In the genomic region with DNA sequence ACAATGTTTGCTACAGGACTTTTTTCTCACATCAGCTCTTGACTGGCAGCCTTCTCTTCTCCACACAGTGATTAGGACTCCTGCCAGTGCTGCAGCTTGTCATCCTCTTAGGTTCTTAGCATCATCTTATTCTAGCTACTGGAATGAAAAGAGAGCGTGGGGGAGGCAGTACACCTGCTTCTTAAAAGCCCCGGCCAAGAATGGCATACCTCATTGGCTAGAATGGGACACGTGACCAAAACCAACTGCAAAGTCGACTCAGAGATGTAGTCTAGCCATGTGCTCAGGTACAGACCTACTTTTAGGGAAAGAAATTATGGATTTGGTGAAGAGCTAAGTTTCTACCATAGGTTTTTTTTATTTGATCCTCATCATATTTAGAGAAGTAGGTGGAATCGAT, we compare ENCODE assay signal across 14 cellular contexts. TPM values are rescaled to one million over a fixed set of nuclear protein-coding genes. Genes with fewer than 3 reads are reported as not detected.
DNase-seq lines count a peak whose midpoint lies in the region; ATAC-seq and TF ChIP-seq lines count a peak whose summit lies in the region.
"Had no signal": no experiment of that assay in that cellular context is flagged by ENCODE, and none has a peak within 500 bp of the region (broad histone marks: within the 10 kb centered on the region; RNA-seq: fewer than 3 reads in every experiment).

No MANE protein-coding gene starts in this region.

- no peak for ATAC-seq in HG03159 (IDR thresholded peaks at IDR 0.05; ENCODE audit: unreplicated experiment)
- ATAC-seq: effector memory CD8-positive, alpha-beta T cell had no signal

- peak overlapping the region; percentile 77 for H2BK5ac ChIP-seq in trophoblast cell (ENCODE audit: low read depth, low read length, poor library complexity)

- peak overlapping the region; percentile 67 for H3K18ac ChIP-seq in trophoblast cell (ENCODE audit: low read length)

- no peaks in the 10 kb centered on the region for H3K36me3 ChIP-seq in BLaER1 treated with 17β-estradiol and CSF1 and Interleukin-3, amounts not matched to agents 10 nM and 100 nM
- H3K36me3 ChIP-seq in trophoblast cell (ENCODE audit: control insufficient read depth in 1 of 2, insufficient read depth in 2 of 2, low read length in 2 of 2) = no peaks in the 10 kb centered on the region
- H3K36me3 ChIP-seq in stomach = no peaks in the 10 kb centered on the region

- no peak overlapping the region for H3K23ac ChIP-seq in trophoblast cell (ENCODE audit: low read length)

- peak overlapping the region; percentile 75 for H3K14ac ChIP-seq in trophoblast cell (ENCODE audit: low read length)

- peak overlapping the region; percentile 93 for H2BK12ac ChIP-seq in trophoblast cell (ENCODE audit: low read length)

- H4K91ac ChIP-seq in trophoblast cell (ENCODE audit: low read depth, low read length) = peak overlapping the region; percentile 76

- H3K27ac ChIP-seq in BLaER1 treated with 17β-estradiol and CSF1 and Interleukin-3, amounts not matched to agents 10 nM and 100 nM = no peak overlapping the region
- H3K27ac ChIP-seq in coronary artery (no peak overlapping the region), trophoblast cell (ENCODE audit: low read depth, low read length) (no peak overlapping the region), stomach (no peak overlapping the region)

- no peak for TF ChIP-seq POLR2A in stomach (IDR thresholded peaks at IDR 0.05)

- DNase-seq in NCI-H524 treated with DMSO at 0.1 percent for 48 hours (lab: John Stamatoyannopoulos, UW) = peak; percentile 8
- no peak for DNase-seq in coronary artery (ENCODE audit: low spot score)
- no peak for DNase-seq in trophoblast cell
- DNase-seq in iPS-NIHi11 (ENCODE audit: low spot score) = no peak
- DNase-seq in stomach = no peak
- DNase-seq in T-helper 1 cell = no peak
- DNase-seq: DND-41; effector memory CD8-positive, alpha-beta T cell; glutamatergic neuron; NCI-H187 treated with DMSO at 0.1 percent for 48 hours; stimulated activated naive CD4-positive, alpha-beta T cell treated with Interleukin-2 at 50 U/mL for 16 hours; T1000 had no signal

- WGBS in trophoblast cell (ENCODE audit: extremely low coverage, insufficient coverage, insufficient read length) = no CpG with 5 or more reads among the region's 5 CpGs
- 92 to 100% (median 96%) methylated on average over 5 of the region's 5 CpGs for WGBS in stomach, 5 donors

- H3K79me1 ChIP-seq in trophoblast cell (ENCODE audit: low read length) = peaks cover 14% of the 10 kb centered on the region

- H3K9me3 ChIP-seq in BLaER1 treated with 17β-estradiol and CSF1 and Interleukin-3, amounts not matched to agents 10 nM and 100 nM (replicated peaks in 1 of 11) = no peaks in the 10 kb centered on the region
- H3K9me3 ChIP-seq in trophoblast cell (ENCODE audit: insufficient read depth, low read depth, low read length) (no peaks in the 10 kb centered on the region), stomach (no peaks in the 10 kb centered on the region)

- intact Hi-C loops in stomach (cut with DNase I; ENCODE audit: low total_unique reads) = no loop called here

- peak overlapping the region; percentile 20 for H2BK120ac ChIP-seq in trophoblast cell (ENCODE audit: insufficient read depth, low read length, poor library complexity)

- no peaks in the 10 kb centered on the region for H3K27me3 ChIP-seq in BLaER1 treated with 17β-estradiol and CSF1 and Interleukin-3, amounts not matched to agents 10 nM and 100 nM
- H3K27me3 ChIP-seq in trophoblast cell (ENCODE audit: insufficient read depth, low read length) = no peaks in the 10 kb centered on the region
- H3K27me3 ChIP-seq in stomach = no peaks in the 10 kb centered on the region

- peak overlapping the region; percentile 40 for H3K4ac ChIP-seq in trophoblast cell (ENCODE audit: low read depth, low read length)

- H4K12ac ChIP-seq in trophoblast cell (ENCODE audit: low read depth, low read length) = no peak overlapping the region

- H3K79me2 ChIP-seq in trophoblast cell (ENCODE audit: control insufficient read depth, insufficient read depth, low read length, poor library complexity) = no peaks in the 10 kb centered on the region

- no peak overlapping the region for H3K4me3 ChIP-seq in BLaER1 treated with 17β-estradiol and CSF1 and Interleukin-3, amounts not matched to agents 10 nM and 100 nM
- H3K4me3 ChIP-seq in coronary artery (peak overlapping the region; percentile 14), trophoblast cell (ENCODE audit: low read depth, low read length) (no peak overlapping the region), stomach (no peak overlapping the region)

- TF ChIP-seq CTCF in coronary artery (IDR thresholded peaks at IDR 0.05) (no peak), stomach (IDR thresholded peaks at IDR 0.05) (no peak)

- no peak for TF ChIP-seq EP300 in stomach (IDR thresholded peaks at IDR 0.05)

- no peak overlapping the region for H4K8ac ChIP-seq in trophoblast cell (ENCODE audit: low read depth, low read length)

- H3K9ac ChIP-seq in BLaER1 treated with 17β-estradiol and CSF1 and Interleukin-3, amounts not matched to agents 10 nM and 100 nM = no peak overlapping the region
- H3K9ac ChIP-seq in trophoblast cell (ENCODE audit: low read length) = no peak overlapping the region

- no peak overlapping the region for H2AFZ ChIP-seq in trophoblast cell (ENCODE audit: insufficient read depth, low read length, poor library complexity)

- H3K4me2 ChIP-seq in BLaER1 treated with 17β-estradiol and CSF1 and Interleukin-3, amounts not matched to agents 10 nM and 100 nM = peak overlapping the region in 6 of 11 experiments; percentile 11 to 48 (median 32); a peak in 4 of 22 replicates
- H3K4me2 ChIP-seq in trophoblast cell (ENCODE audit: low read length) = no peak overlapping the region

- H2AK5ac ChIP-seq in trophoblast cell (ENCODE audit: low read length) = peak overlapping the region; percentile 74

- H3K4me1 ChIP-seq in BLaER1 treated with 17β-estradiol and CSF1 and Interleukin-3, amounts not matched to agents 10 nM and 100 nM = peaks cover 7 to 22% (median 10%) of the 10 kb centered on the region in 10 experiments; a peak in 14 of 20 replicates
- H3K4me1 ChIP-seq in trophoblast cell (ENCODE audit: control insufficient read depth in 1 of 2, insufficient read depth in 2 of 2, low read length in 2 of 2) (peaks cover 5 to 8% of the 10 kb centered on the region in 2 experiments), stomach (peaks cover 0 to 55% (median 16%) of the 10 kb centered on the region in 4 donors)

- no peaks in the 10 kb centered on the region for H4K20me1 ChIP-seq in BLaER1 treated with 17β-estradiol and CSF1 and Interleukin-3, amounts not matched to agents 10 nM and 100 nM

RNA-seq across cellular contexts. Expression of a gene that starts 44.1 kb away (rescaled TPM):
- polyA plus RNA-seq in trophoblast cell (2013) = 7.2 and 7.4 TPM in 2 replicates
- total RNA-seq in stomach = 10 to 100 TPM in 4 of 5 donors, 1 to 10 TPM in 1; 7.5 to 28.0 (median 12.5) TPM
- polyA plus RNA-seq in stomach = 1 to 10 TPM; 1.7 to 2.9 (median 2.1) TPM
